ENCODE assay signal across 27 cellular contexts in the genomic region with DNA sequence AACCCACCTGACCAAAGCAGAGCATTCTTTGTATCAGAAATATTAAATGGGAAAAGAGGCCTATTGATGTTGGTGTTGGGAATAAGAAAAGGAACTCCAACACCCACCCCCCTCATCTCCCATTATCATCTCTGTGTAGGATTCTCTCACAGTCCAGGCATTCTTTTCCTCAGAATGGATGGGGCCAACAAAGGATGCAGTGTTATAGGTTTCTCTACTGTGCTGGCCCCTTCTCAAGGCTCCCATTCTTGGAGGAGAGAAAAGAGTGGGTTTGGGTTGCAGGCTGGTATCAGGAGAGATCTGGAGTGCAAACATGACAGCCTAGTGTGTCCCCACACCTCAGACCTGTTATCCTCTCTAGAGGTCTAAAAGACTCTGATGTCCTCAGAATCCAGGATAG. TPM values are rescaled to one million over a fixed set of nuclear protein-coding genes. Genes with fewer than 3 reads are reported as not detected.
DNase-seq lines count a peak whose midpoint lies in the region; ATAC-seq and TF ChIP-seq lines count a peak whose summit lies in the region.
"Had no signal": no experiment of that assay in that cellular context is flagged by ENCODE, and none has a peak within 500 bp of the region (broad histone marks: within the 10 kb centered on the region; RNA-seq: fewer than 3 reads in every experiment).

No MANE protein-coding gene starts in this region.

- H3K27ac ChIP-seq in substantia nigra (ENCODE audit: low read depth, low read length, poor library complexity, severe bottlenecking): peak overlapping the region; percentile 88
- no peak overlapping the region for H3K27ac ChIP-seq in prostate gland
- no peak overlapping the region for H3K27ac ChIP-seq in CD4-positive, alpha-beta T cell (ENCODE audit: low read depth, low read length)
- H3K27ac ChIP-seq: A549, HL-60 had no signal

- H3K36me3 ChIP-seq in prostate gland: no peaks in the 10 kb centered on the region
- H3K36me3 ChIP-seq: BE2C had no signal

- no peaks in the 10 kb centered on the region for H3K27me3 ChIP-seq in prostate gland (replicated peaks; ENCODE audit: insufficient read depth)
- peaks cover 7% of the 10 kb centered on the region for H3K27me3 ChIP-seq in CD4-positive, alpha-beta T cell (ENCODE audit: control insufficient read depth, insufficient read depth, low read length)
- H3K27me3 ChIP-seq: BE2C had no signal

- no peaks in the 10 kb centered on the region for H3K27me3 Mint-ChIP-seq in WTC11 (ENCODE audit: low read depth)
- H3K27me3 Mint-ChIP-seq in T-cell: peaks cover 7 to 14% of the 10 kb centered on the region in 2 donors
- H3K27me3 Mint-ChIP-seq in CD4-positive, alpha-beta T cell: peaks cover 28% of the 10 kb centered on the region

- H3K9me3 ChIP-seq in prostate gland: no peaks in the 10 kb centered on the region
- H3K9me3 ChIP-seq in CD4-positive, alpha-beta T cell (ENCODE audit: control insufficient read depth, low read length): no peaks in the 10 kb centered on the region
- H3K9me3 ChIP-seq: A549, BE2C had no signal

- H3K4me1 Mint-ChIP-seq in WTC11 (peaks cover 61% of the 10 kb centered on the region), T-cell (no peaks in the 10 kb centered on the region)
- H3K4me1 Mint-ChIP-seq in CD4-positive, alpha-beta T cell (ENCODE audit: low read depth): no peaks in the 10 kb centered on the region

- H3K27ac Mint-ChIP-seq in WTC11 (no peak overlapping the region), T-cell (no peak overlapping the region)
- no peak overlapping the region for H3K27ac Mint-ChIP-seq in CD4-positive, alpha-beta T cell

- no peak for TF ChIP-seq POLR2A in prostate gland (IDR thresholded peaks at IDR 0.05)

- H3K9me3 Mint-ChIP-seq in WTC11 (no peaks in the 10 kb centered on the region), T-cell (no peaks in the 10 kb centered on the region)
- no peaks in the 10 kb centered on the region for H3K9me3 Mint-ChIP-seq in CD4-positive, alpha-beta T cell
- H3K9me3 Mint-ChIP-seq: H9 had no signal

- H3K4me1 ChIP-seq in prostate gland (replicated peaks): no peaks in the 10 kb centered on the region
- H3K4me1 ChIP-seq: A549, BE2C had no signal

- POLR2A ChIA-PET in WTC11 (lab: Charles Lee) (interaction anchor here (0.6 kb wide), 1 partner anchor 148 kb away, joined by 3 read pairs; no protein-coding TSS in a partner anchor), T-cell (lab: Charles Lee) (no interaction called here)
- POLR2A ChIA-PET in CD4-positive, alpha-beta T cell (lab: Charles Lee): no interaction called here

- TF ChIP-seq CTCF in WTC11 (IDR thresholded peaks at IDR 0.05) (no peak), prostate gland (IDR thresholded peaks at IDR 0.05) (no peak)
- no peak for TF ChIP-seq CTCF in CD4-positive, alpha-beta T cell (IDR thresholded peaks at IDR 0.05)

- H3K4me3 Mint-ChIP-seq in WTC11 (no peak overlapping the region), T-cell (no peak overlapping the region)
- no peak overlapping the region for H3K4me3 Mint-ChIP-seq in CD4-positive, alpha-beta T cell
- H3K4me3 Mint-ChIP-seq: H9 had no signal

- CTCF ChIA-PET in WTC11 (lab: Charles Lee) (interaction anchor here (0.9 to 2.0 kb wide), 6 partner anchors 8 to 242 kb away, joined by 3 to 21 read pairs (median 4); no protein-coding TSS in a partner anchor), T-cell (lab: Charles Lee) (interaction anchor here in 1 of 2 donors (1.0 kb wide), 1 partner anchor 1265 kb away, joined by 3 read pairs; no protein-coding TSS in a partner anchor)
- CTCF ChIA-PET in CD4-positive, alpha-beta T cell (lab: Charles Lee): no interaction called here

- no peak for DNase-seq in WTC11 (ENCODE audit: low spot score)
- peak; percentile 89 for DNase-seq in globus pallidus (ENCODE audit: low spot score)
- DNase-seq in medulla oblongata (ENCODE audit: extremely low spot score): peak; percentile 87
- DNase-seq in substantia nigra (lab: John Stamatoyannopoulos, UW): peak in 29 of 49 donors; percentile 1 to 69 (median 21)
- no peak for DNase-seq in T-cell
- DNase-seq in prostate gland (ENCODE audit: low spot score): no peak
- DNase-seq in DMS53 (lab: John Stamatoyannopoulos, UW): no peak
- no peak for DNase-seq in CD4-positive, alpha-beta T cell
- DNase-seq: BE2C; COR-L47; DND-41; H9; MM.1S; NCI-H1092; NCI-H1436 treated with DMSO at 0.1 percent for 48 hours; NCI-H2029; NCI-H345; NCI-H524; NCI-H774; NK-92 treated with Interleukin-12 subunit alpha and Interleukin-12 subunit beta, amount 100 ng/mL, for 24 hours; SIG-M5 had no signal

- H3K4me3 ChIP-seq in prostate gland: no peak overlapping the region
- H3K4me3 ChIP-seq: A549, K562 had no signal

- peak; percentile 18; the same call in 1 of the 2 replicates for ATAC-seq in WTC11
- no peak for ATAC-seq in T-cell (replicated peaks in 1 of 4)
- no peak for ATAC-seq in CD4-positive, alpha-beta T cell (ENCODE audit: poor library complexity)
- ATAC-seq: A549, HepG2, K562, Panc1 had no signal

- intact Hi-C loops in prostate gland (cut with DNase I): loop anchor here (5.0 to 10.0 kb wide), 2 partner anchors 271 to 883 kb away; no protein-coding TSS in a partner anchor
- intact Hi-C loops in CD4-positive, alpha-beta T cell (cut with DNase I, micrococcal nuclease): no loop called here

- no peaks in the 10 kb centered on the region for H3K36me3 Mint-ChIP-seq in WTC11
- no peaks in the 10 kb centered on the region for H3K36me3 Mint-ChIP-seq in T-cell
- no peaks in the 10 kb centered on the region for H3K36me3 Mint-ChIP-seq in CD4-positive, alpha-beta T cell (ENCODE audit: low read depth)

TF ChIP-seq in WTC11, 78 proteins besides CTCF, POLR2A, EP300 and RAD21 (continues in another document):
- no peak for TF ChIP-seq CREB1 (CRISPR knock-in tag; IDR thresholded peaks at IDR 0.05)
- TF ChIP-seq, protein P1, sequence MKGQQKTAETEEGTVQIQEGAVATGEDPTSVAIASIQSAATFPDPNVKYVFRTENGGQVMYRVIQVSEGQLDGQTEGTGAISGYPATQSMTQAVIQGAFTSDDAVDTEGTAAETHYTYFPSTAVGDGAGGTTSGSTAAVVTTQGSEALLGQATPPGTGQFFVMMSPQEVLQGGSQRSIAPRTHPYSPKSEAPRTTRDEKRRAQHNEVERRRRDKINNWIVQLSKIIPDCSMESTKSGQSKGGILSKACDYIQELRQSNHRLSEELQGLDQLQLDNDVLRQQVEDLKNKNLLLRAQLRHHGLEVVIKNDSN (CRISPR knock-in tag; IDR thresholded peaks at IDR 0.05): no peak
- TF ChIP-seq, protein P2, sequence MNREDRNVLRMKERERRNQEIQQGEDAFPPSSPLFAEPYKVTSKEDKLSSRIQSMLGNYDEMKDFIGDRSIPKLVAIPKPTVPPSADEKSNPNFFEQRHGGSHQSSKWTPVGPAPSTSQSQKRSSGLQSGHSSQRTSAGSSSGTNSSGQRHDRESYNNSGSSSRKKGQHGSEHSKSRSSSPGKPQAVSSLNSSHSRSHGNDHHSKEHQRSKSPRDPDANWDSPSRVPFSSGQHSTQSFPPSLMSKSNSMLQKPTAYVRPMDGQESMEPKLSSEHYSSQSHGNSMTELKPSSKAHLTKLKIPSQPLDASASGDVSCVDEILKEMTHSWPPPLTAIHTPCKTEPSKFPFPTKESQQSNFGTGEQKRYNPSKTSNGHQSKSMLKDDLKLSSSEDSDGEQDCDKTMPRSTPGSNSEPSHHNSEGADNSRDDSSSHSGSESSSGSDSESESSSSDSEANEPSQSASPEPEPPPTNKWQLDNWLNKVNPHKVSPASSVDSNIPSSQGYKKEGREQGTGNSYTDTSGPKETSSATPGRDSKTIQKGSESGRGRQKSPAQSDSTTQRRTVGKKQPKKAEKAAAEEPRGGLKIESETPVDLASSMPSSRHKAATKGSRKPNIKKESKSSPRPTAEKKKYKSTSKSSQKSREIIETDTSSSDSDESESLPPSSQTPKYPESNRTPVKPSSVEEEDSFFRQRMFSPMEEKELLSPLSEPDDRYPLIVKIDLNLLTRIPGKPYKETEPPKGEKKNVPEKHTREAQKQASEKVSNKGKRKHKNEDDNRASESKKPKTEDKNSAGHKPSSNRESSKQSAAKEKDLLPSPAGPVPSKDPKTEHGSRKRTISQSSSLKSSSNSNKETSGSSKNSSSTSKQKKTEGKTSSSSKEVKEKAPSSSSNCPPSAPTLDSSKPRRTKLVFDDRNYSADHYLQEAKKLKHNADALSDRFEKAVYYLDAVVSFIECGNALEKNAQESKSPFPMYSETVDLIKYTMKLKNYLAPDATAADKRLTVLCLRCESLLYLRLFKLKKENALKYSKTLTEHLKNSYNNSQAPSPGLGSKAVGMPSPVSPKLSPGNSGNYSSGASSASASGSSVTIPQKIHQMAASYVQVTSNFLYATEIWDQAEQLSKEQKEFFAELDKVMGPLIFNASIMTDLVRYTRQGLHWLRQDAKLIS (CRISPR knock-in tag; IDR thresholded peaks at IDR 0.05; ENCODE audit: borderline replicate concordance): no peak
- TF ChIP-seq TEAD1 (CRISPR knock-in tag; IDR thresholded peaks at IDR 0.05): no peak
- TF ChIP-seq, protein P3, sequence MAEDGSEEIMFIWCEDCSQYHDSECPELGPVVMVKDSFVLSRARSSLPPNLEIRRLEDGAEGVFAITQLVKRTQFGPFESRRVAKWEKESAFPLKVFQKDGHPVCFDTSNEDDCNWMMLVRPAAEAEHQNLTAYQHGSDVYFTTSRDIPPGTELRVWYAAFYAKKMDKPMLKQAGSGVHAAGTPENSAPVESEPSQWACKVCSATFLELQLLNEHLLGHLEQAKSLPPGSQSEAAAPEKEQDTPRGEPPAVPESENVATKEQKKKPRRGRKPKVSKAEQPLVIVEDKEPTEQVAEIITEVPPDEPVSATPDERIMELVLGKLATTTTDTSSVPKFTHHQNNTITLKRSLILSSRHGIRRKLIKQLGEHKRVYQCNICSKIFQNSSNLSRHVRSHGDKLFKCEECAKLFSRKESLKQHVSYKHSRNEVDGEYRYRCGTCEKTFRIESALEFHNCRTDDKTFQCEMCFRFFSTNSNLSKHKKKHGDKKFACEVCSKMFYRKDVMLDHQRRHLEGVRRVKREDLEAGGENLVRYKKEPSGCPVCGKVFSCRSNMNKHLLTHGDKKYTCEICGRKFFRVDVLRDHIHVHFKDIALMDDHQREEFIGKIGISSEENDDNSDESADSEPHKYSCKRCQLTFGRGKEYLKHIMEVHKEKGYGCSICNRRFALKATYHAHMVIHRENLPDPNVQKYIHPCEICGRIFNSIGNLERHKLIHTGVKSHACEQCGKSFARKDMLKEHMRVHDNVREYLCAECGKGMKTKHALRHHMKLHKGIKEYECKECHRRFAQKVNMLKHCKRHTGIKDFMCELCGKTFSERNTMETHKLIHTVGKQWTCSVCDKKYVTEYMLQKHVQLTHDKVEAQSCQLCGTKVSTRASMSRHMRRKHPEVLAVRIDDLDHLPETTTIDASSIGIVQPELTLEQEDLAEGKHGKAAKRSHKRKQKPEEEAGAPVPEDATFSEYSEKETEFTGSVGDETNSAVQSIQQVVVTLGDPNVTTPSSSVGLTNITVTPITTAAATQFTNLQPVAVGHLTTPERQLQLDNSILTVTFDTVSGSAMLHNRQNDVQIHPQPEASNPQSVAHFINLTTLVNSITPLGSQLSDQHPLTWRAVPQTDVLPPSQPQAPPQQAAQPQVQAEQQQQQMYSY (CRISPR knock-in tag; IDR thresholded peaks at IDR 0.05): no peak

RNA-seq across cellular contexts. Expression of a gene that starts 59.6 kb away (rescaled TPM):
- total RNA-seq in WTC11 (2021) (29.2 to 30.8 TPM (median 30.7 TPM) in 3 replicates), T-cell (under 1 TPM; 0.15 to 0.66 (median 0.47) TPM), prostate gland (1 to 10 TPM in 1 of 2 donors, under 1 TPM in 1; 0.55 to 2.0 TPM)
- total RNA-seq in CD4-positive, alpha-beta T cell: under 1 TPM in 1 of 2 experiments, not detected in 1; 0.11 TPM
- total RNA-seq: G401, HepG2 had no signal

Comparison
In these comparisons a context has a peak if more than half of its experiments do, and no peak if none do; other contexts are left out.
1. DNase-seq: peak in globus pallidus (single experiment), medulla oblongata (single experiment) and substantia nigra (29 of 49); none in WTC11 (single experiment), T-cell (0 of 34), prostate gland (single experiment), DMS53 (single experiment) and CD4-positive, alpha-beta T cell (0 of 10).
2. RNA of a gene that starts 59.6 kb away (total RNA-seq): 29.2 to 30.8 TPM in WTC11; 0.55 to 2.0 TPM in prostate gland, 0.15 to 0.66 TPM in T-cell and 0.11 TPM in CD4-positive, alpha-beta T cell; every median in the first group is over 10 times any median in the second.